Comparison of ENCODE assay signal across 9 cellular contexts in genomic region chr5:119274024-119274766, GRCh38.
DNase-seq lines count a peak whose midpoint lies in the region; ATAC-seq and TF ChIP-seq lines count a peak whose summit lies in the region.
"Had no signal": no experiment of that assay in that cellular context is flagged by ENCODE, and none has a peak within 500 bp of the region (broad histone marks: within the 10 kb centered on the region; RNA-seq: fewer than 3 reads in every experiment).

No MANE protein-coding gene starts in this region.

- 46% methylated on average over 5 of the region's 5 CpGs for WGBS in smooth muscle cell (ENCODE audit: low lambda C conversion rate)
- 73 to 77% (median 74%) methylated on average over 5 of the region's 5 CpGs for WGBS in ovary, 3 donors

- H3K9me2 ChIP-seq in OCI-LY1 (ENCODE audit: low read depth, low read length): no peaks in the 10 kb centered on the region

- peaks cover 4% of the 10 kb centered on the region; the same call in 1 of the 2 replicates for H3K36me3 ChIP-seq in OCI-LY1 (ENCODE audit: insufficient read depth, low read length)
- no peaks in the 10 kb centered on the region for H3K36me3 ChIP-seq in smooth muscle cell (ENCODE audit: low read depth)
- no peaks in the 10 kb centered on the region for H3K36me3 ChIP-seq in ovary

- H4K20me1 ChIP-seq in OCI-LY1 (ENCODE audit: insufficient read depth, low read length): no peaks in the 10 kb centered on the region
- H4K20me1 ChIP-seq in smooth muscle cell (ENCODE audit: low read depth): no peaks in the 10 kb centered on the region

- H3K27me3 ChIP-seq in OCI-LY1 (ENCODE audit: insufficient read depth, low read length) (no peaks in the 10 kb centered on the region), smooth muscle cell (ENCODE audit: low read depth) (no peaks in the 10 kb centered on the region), ovary (no peaks in the 10 kb centered on the region)

- TF ChIP-seq EP300 in ovary (IDR thresholded peaks at IDR 0.05): no peak

- DNase-seq in epithelial cell of esophagus (ENCODE audit: low read depth) (peak; percentile 94), smooth muscle cell (lab: John Stamatoyannopoulos, UW; ENCODE audit: unreplicated experiment) (no peak), activated gamma-delta T cell (lab: John Stamatoyannopoulos, UW) (no peak), ovary (no peak), DMS153 treated with DMSO at 0.1 percent for 48 hours (lab: John Stamatoyannopoulos, UW; ENCODE audit: unreplicated experiment) (no peak), nephron progenitor cell (no peak)
- DNase-seq: NCI-H446 had no signal

- H3K9me3 Mint-ChIP-seq in nephron progenitor cell: no peaks in the 10 kb centered on the region

- H3K9ac ChIP-seq in OCI-LY1 (ENCODE audit: low read length) (peak overlapping the region; percentile 99), smooth muscle cell (ENCODE audit: low read depth) (peak overlapping the region; percentile 71)

- peaks cover 58% of the 10 kb centered on the region for H3K79me2 ChIP-seq in OCI-LY1 (ENCODE audit: insufficient read depth, low read length)
- peaks cover 78% of the 10 kb centered on the region for H3K79me2 ChIP-seq in smooth muscle cell (ENCODE audit: low read depth)

- no peak for TF ChIP-seq POLR2A in ovary (IDR thresholded peaks at IDR 0.05)

- H3K27ac ChIP-seq in OCI-LY1 (ENCODE audit: low read depth, low read length, poor library complexity, severe bottlenecking): peak overlapping the region; percentile 99
- peak overlapping the region; percentile 96 for H3K27ac ChIP-seq in smooth muscle cell (ENCODE audit: low read depth)
- H3K27ac ChIP-seq in ovary: no peak overlapping the region

- no peak overlapping the region for H3K4me3 Mint-ChIP-seq in nephron progenitor cell

- TF ChIP-seq CTCF in OCI-LY1 (IDR thresholded peaks at IDR 0.05; ENCODE audit: low read length): no peak
- no peak for TF ChIP-seq CTCF in epithelial cell of esophagus (IDR thresholded peaks at IDR 0.05; ENCODE audit: insufficient read depth, low read depth, low read length, missing control alignments)
- TF ChIP-seq CTCF in smooth muscle cell (IDR thresholded peaks at IDR 0.05; ENCODE audit: borderline replicate concordance, insufficient read depth, poor library complexity, severe bottlenecking): no peak
- TF ChIP-seq CTCF in ovary (IDR thresholded peaks at IDR 0.05): no peak
- TF ChIP-seq CTCF in nephron progenitor cell (IDR thresholded peaks at IDR 0.05): no peak

- H3K27me3 Mint-ChIP-seq in nephron progenitor cell (ENCODE audit: low read depth, poor library complexity): peaks cover 3% of the 10 kb centered on the region

- intact Hi-C loops in ovary (cut with DNase I): no loop called here

- H3K4me1 ChIP-seq in OCI-LY1 (ENCODE audit: insufficient read depth, low read length, severe bottlenecking) (peaks cover 98% of the 10 kb centered on the region), smooth muscle cell (ENCODE audit: low read depth) (peaks cover 45% of the 10 kb centered on the region), ovary (ENCODE audit: insufficient read depth) (no peaks in the 10 kb centered on the region)

- H3K4me2 ChIP-seq in OCI-LY1 (ENCODE audit: low read length) (peak overlapping the region; percentile 93), smooth muscle cell (peak overlapping the region; percentile 81)

- H3K9me3 ChIP-seq in OCI-LY1 (ENCODE audit: low read length) (no peaks in the 10 kb centered on the region), smooth muscle cell (replicated peaks; ENCODE audit: low read depth) (no peaks in the 10 kb centered on the region), ovary (no peaks in the 10 kb centered on the region)

- H3K27ac Mint-ChIP-seq in nephron progenitor cell: no peak overlapping the region

- H3K36me3 Mint-ChIP-seq in nephron progenitor cell (ENCODE audit: low read depth): no peaks in the 10 kb centered on the region

- peak overlapping the region; percentile 99 for H3K4me3 ChIP-seq in OCI-LY1 (ENCODE audit: low read depth, low read length, poor library complexity, severe bottlenecking)
- no peak overlapping the region for H3K4me3 ChIP-seq in epithelial cell of esophagus (ENCODE audit: low read length)
- H3K4me3 ChIP-seq in smooth muscle cell: peak overlapping the region; percentile 12
- no peak overlapping the region for H3K4me3 ChIP-seq in ovary

- no peak overlapping the region for H2AFZ ChIP-seq in OCI-LY1 (ENCODE audit: low read length)
- H2AFZ ChIP-seq in smooth muscle cell (ENCODE audit: low read depth): no peak overlapping the region

- H3F3A ChIP-seq in OCI-LY1 (ENCODE audit: insufficient read depth, low read length): peaks cover 20% of the 10 kb centered on the region
- H3F3A ChIP-seq in smooth muscle cell (ENCODE audit: low read depth): peaks cover 45% of the 10 kb centered on the region

- ATAC-seq in GM21447 (IDR thresholded peaks at IDR 0.05; ENCODE audit: unreplicated experiment): peak; percentile 2

- peaks cover 39% of the 10 kb centered on the region for H3K4me1 Mint-ChIP-seq in nephron progenitor cell

Comparison
In these comparisons a context has a peak if more than half of its experiments do, and no peak if none do; other contexts are left out.
1. H3K27ac ChIP-seq: peak in OCI-LY1 (single experiment) and smooth muscle cell (single experiment); none in ovary (0 of 2).
2. H3K4me3 ChIP-seq: peak in OCI-LY1 (single experiment) and smooth muscle cell (single experiment); none in epithelial cell of esophagus (single experiment) and ovary (single experiment).